ENCODE assay signal across 12 cellular contexts in the genomic region with DNA sequence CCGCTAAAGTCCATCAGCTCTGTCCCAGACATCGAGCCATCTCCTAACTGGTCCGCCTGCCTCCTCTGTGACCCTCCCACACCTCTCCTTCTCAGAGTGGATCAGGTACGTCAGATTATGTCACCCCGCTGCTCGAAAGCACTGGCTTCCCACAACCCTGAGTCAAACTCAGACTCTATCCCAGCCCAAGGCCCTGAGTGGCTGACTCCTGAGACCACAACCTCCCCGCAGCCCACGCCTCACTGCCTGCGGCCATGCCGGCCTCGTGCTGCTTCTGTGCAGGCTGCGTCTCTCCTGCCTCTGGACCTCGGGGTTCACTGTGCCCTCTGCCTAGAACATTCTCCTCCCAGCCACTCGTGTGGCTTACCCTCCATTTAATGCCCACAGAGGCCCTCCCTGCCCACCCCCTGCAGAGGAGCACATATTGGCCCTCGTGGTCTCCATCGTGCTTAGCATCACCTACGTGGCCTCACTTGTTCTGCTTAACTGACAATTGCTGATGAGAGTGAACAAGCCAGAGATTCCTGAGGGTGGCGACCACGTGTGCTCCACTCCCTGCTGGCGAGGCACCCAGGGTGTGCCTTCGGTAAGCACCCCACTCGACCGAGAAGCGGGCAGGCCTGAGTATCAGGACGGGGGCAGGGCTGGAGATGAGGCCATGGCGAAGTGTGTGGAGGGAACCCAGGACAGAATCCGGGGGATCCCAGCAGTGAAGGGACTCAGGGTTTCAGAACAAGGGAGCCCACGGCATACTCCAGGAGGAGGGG. TPM values are rescaled to one million over a fixed set of nuclear protein-coding genes. Genes with fewer than 3 reads are reported as not detected.
DNase-seq lines count a peak whose midpoint lies in the region; ATAC-seq, FAIRE-seq and TF ChIP-seq lines count a peak whose summit lies in the region.
"Had no signal": no experiment of that assay in that cellular context is flagged by ENCODE, and none has a peak within 500 bp of the region (broad histone marks: within the 10 kb centered on the region; RNA-seq: fewer than 3 reads in every experiment).

No MANE protein-coding gene starts in this region.

- H3K9me3 ChIP-seq in Caco-2 (no peaks in the 10 kb centered on the region), OCI-LY7 (ENCODE audit: low read length) (no peaks in the 10 kb centered on the region), tibial artery (no peaks in the 10 kb centered on the region)

- H3K27me3 ChIP-seq in Caco-2 (replicated peaks; ENCODE audit: control insufficient read depth, insufficient read depth, low read length) (no peaks in the 10 kb centered on the region), tibial artery (no peaks in the 10 kb centered on the region)

- H3K4me3 ChIP-seq in Caco-2 (ENCODE audit: low read depth, low read length) (no peak overlapping the region), OCI-LY7 (ENCODE audit: low read depth, low read length, poor library complexity, severe bottlenecking) (no peak overlapping the region), tibial artery (no peak overlapping the region)

- H3K4me3 Mint-ChIP-seq in Caco-2 (ENCODE audit: unreplicated experiment): no peak overlapping the region
- H3K4me3 Mint-ChIP-seq in central memory CD8-positive, alpha-beta T cell: no peak overlapping the region
- H3K4me3 Mint-ChIP-seq in nephron: no peak overlapping the region

- H3K27ac ChIP-seq in OCI-LY7 (ENCODE audit: low read depth, low read length, poor library complexity, severe bottlenecking): no peak overlapping the region
- H3K27ac ChIP-seq in tibial artery: no peak overlapping the region

- H3K4me2 ChIP-seq in OCI-LY7 (ENCODE audit: low read length): no peak overlapping the region

- CTCF ChIA-PET in Caco-2 (lab: Charles Lee) (no interaction called here), OCI-LY7 (lab: Charles Lee; ENCODE audit: unreplicated experiment) (no interaction called here)

- peak; percentile 4 for FAIRE-seq in HTR-8/SVneo (lab: Jason Lieb, UNC)

- H3K9me3 Mint-ChIP-seq in Caco-2 (ENCODE audit: unreplicated experiment) (no peaks in the 10 kb centered on the region), nephron (no peaks in the 10 kb centered on the region)
- H3K9me3 Mint-ChIP-seq in central memory CD8-positive, alpha-beta T cell: no peaks in the 10 kb centered on the region
- H3K9me3 Mint-ChIP-seq: CD4-positive, CD25-positive, alpha-beta regulatory T cell had no signal

- ATAC-seq in central memory CD8-positive, alpha-beta T cell (replicated peaks; ENCODE audit: extremely low read depth, poor library complexity, severe bottlenecking): no peak

- H3K36me3 Mint-ChIP-seq in Caco-2 (ENCODE audit: insufficient read depth, unreplicated experiment) (peaks cover 90% of the 10 kb centered on the region), nephron (ENCODE audit: low read depth) (peaks cover 47% of the 10 kb centered on the region)
- H3K36me3 Mint-ChIP-seq in central memory CD8-positive, alpha-beta T cell (ENCODE audit: insufficient read depth): peaks cover 50% of the 10 kb centered on the region

- H3K9me2 ChIP-seq in OCI-LY7 (ENCODE audit: insufficient read depth, low read length): no peaks in the 10 kb centered on the region

- peak overlapping the region; percentile 21 for H3K27ac Mint-ChIP-seq in Caco-2 (ENCODE audit: unreplicated experiment)
- peak overlapping the region; percentile 62 for H3K27ac Mint-ChIP-seq in central memory CD8-positive, alpha-beta T cell (ENCODE audit: low read depth)
- peak overlapping the region; percentile 18 to 37 (median 27) for H3K27ac Mint-ChIP-seq in nephron

- H3K4me1 ChIP-seq in Caco-2 (no peaks in the 10 kb centered on the region), OCI-LY7 (ENCODE audit: insufficient read depth, low read length, poor library complexity, severe bottlenecking) (no peaks in the 10 kb centered on the region), tibial artery (peaks cover 0 to 12% (median 5%) of the 10 kb centered on the region in 4 donors)

- H3K27me3 Mint-ChIP-seq in Caco-2 (ENCODE audit: insufficient read depth, unreplicated experiment): no peaks in the 10 kb centered on the region
- H3K27me3 Mint-ChIP-seq in central memory CD8-positive, alpha-beta T cell: no peaks in the 10 kb centered on the region
- H3K27me3 Mint-ChIP-seq in nephron (ENCODE audit: low read depth): no peaks in the 10 kb centered on the region
- H3K27me3 Mint-ChIP-seq: CD4-positive, CD25-positive, alpha-beta regulatory T cell had no signal

- BruUV-seq in Caco-2 (replicated peaks; lab: Mats Ljungman, UMichigan): no TSS peak
- BruUV-seq in OCI-LY7 (replicated peaks; lab: Mats Ljungman, UMichigan): no TSS peak

- DNase-seq in Caco-2: peak in 1 of 2 experiments; percentile 32
- DNase-seq in HTR-8/SVneo (ENCODE audit: insufficient read length, low spot score): no peak
- no peak for DNase-seq in central memory CD8-positive, alpha-beta T cell (ENCODE audit: low spot score in 2 of 2)
- DNase-seq in NCI-H69 (lab: John Stamatoyannopoulos, UW): no peak
- no peak for DNase-seq in OCI-LY7 (ENCODE audit: low spot score)
- no peak for DNase-seq in tibial artery
- no peak for DNase-seq in NCI-H1105 (lab: John Stamatoyannopoulos, UW)
- DNase-seq: activated T-cell treated with anti-CD3 and anti-CD28 coated beads, Interleukin-2, amount 50 U/mL, for 48 hours; CD4-positive, CD25-positive, alpha-beta regulatory T cell; NCI-H2029 treated with DMSO at 0.1 percent for 48 hours; NK-92 treated with Interleukin-12 subunit alpha and Interleukin-12 subunit beta, amount 100 ng/mL, for 24 hours had no signal

- H4K20me1 ChIP-seq in OCI-LY7 (ENCODE audit: insufficient read depth, low read length): 0 out of 2 replicates have a peak, but pooled peaks cover 4% of the 10 kb centered on the region

- TF ChIP-seq CTCF in Caco-2 (IDR thresholded peaks at IDR 0.05; ENCODE audit: insufficient read depth in 1 of 2, low read depth in 1 of 2, low read length in 1 of 2, severe bottlenecking in 1 of 2, unreplicated experiment in 1 of 2): no peak
- no peak for TF ChIP-seq CTCF in nephron (IDR thresholded peaks at IDR 0.05; ENCODE audit: unreplicated experiment in 3 of 3)
- no peak for TF ChIP-seq CTCF in OCI-LY7 (conservative IDR thresholded peaks at IDR 0.05; ENCODE audit: low read length)
- no peak for TF ChIP-seq CTCF in tibial artery (IDR thresholded peaks at IDR 0.05)

- H3K79me2 ChIP-seq in OCI-LY7 (ENCODE audit: insufficient read depth, low read depth, low read length): no peaks in the 10 kb centered on the region

- H3K4me1 Mint-ChIP-seq in Caco-2 (ENCODE audit: low read depth, unreplicated experiment) (peaks cover 4% of the 10 kb centered on the region), nephron (peaks cover 21% of the 10 kb centered on the region)
- peaks cover 24% of the 10 kb centered on the region for H3K4me1 Mint-ChIP-seq in central memory CD8-positive, alpha-beta T cell

- H2AFZ ChIP-seq in OCI-LY7 (ENCODE audit: low read length): no peak overlapping the region

- POLR2A ChIA-PET in Caco-2 (lab: Charles Lee): no interaction called here
- POLR2A ChIA-PET in OCI-LY7 (lab: Charles Lee): interaction anchor here (0.6 kb wide), 1 partner anchor 26 kb away, joined by 4 read pairs; no protein-coding TSS in a partner anchor

- intact Hi-C loops in Caco-2 (cut with micrococcal nuclease; ENCODE audit: unreplicated experiment) (no loop called here), OCI-LY7 (cut with micrococcal nuclease; ENCODE audit: unreplicated experiment) (no loop called here), tibial artery (cut with DNase I; ENCODE audit: low total_unique reads) (loop anchor here (10.0 kb wide), 1 partner anchor 118 kb away; no protein-coding TSS in a partner anchor)

- H3K36me3 ChIP-seq in Caco-2 (ENCODE audit: control insufficient read depth, insufficient read depth, low read length): peaks cover 10% of the 10 kb centered on the region
- peaks cover 90% of the 10 kb centered on the region for H3K36me3 ChIP-seq in OCI-LY7 (ENCODE audit: insufficient read depth, low read length)
- H3K36me3 ChIP-seq in tibial artery: peaks cover 48 to 97% (median 78%) of the 10 kb centered on the region in 3 donors

RNA-seq across cellular contexts. Expression of a gene that starts 13.5 kb away (rescaled TPM):
- total RNA-seq in Caco-2 (2022) (30.6 and 33.1 TPM in 2 replicates), OCI-LY7 (2022) (18.9 and 26.6 TPM in 2 replicates)
- total RNA-seq in OCI-LY7 (2014; rRNA removed; shearing (Covaris generic)): 15.5 and 24.6 TPM in 2 replicates

RNA-seq across cellular contexts. Expression of a gene that starts 13.9 kb away (rescaled TPM):
- total RNA-seq in Caco-2 (2022) (151 and 162 TPM in 2 replicates), OCI-LY7 (2022) (68.0 and 77.3 TPM in 2 replicates)
- total RNA-seq in OCI-LY7 (2014; rRNA removed; shearing (Covaris generic)): 77.8 and 115 TPM in 2 replicates

RNA-seq across cellular contexts. Expression of a gene that starts 15.4 kb away (rescaled TPM):
- total RNA-seq in Caco-2 (2022): 45.4 and 48.4 TPM in 2 replicates
- 30.5 and 34.3 TPM in 2 replicates for total RNA-seq in OCI-LY7 (2014; rRNA removed; shearing (Covaris generic))
- 89.2 and 101 TPM in 2 replicates for total RNA-seq in OCI-LY7 (2022)

RNA-seq across cellular contexts. Expression of a gene that starts 56.0 kb away (rescaled TPM):
- total RNA-seq in Caco-2 (2022) (497 and 512 TPM in 2 replicates), OCI-LY7 (2022) (161 and 167 TPM in 2 replicates)
- 111 and 145 TPM in 2 replicates for total RNA-seq in OCI-LY7 (2014; rRNA removed; shearing (Covaris generic))
